In the genomic region with DNA sequence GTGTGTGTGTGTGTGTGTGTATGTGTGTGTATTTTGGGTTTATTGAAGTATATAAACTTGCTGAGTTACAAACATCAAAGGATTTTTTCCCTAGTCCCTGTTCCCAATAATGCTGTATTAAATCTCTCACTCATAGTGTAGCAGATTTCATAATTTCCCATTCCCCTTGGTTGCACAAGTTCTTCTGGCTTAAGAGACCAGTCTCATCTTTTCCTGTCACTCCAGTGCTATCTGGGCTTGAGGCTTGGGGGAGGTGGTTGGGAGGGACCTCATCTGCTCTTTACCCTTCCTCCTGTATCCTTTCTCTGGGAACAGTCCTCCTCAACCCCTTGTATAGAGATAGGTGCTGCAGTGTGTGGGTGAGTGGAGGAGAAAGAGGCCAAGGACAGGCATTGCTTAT, we compare ENCODE assay signal across 22 cellular contexts.
DNase-seq lines count a peak whose midpoint lies in the region; ATAC-seq and TF ChIP-seq lines count a peak whose summit lies in the region.
"Had no signal": no experiment of that assay in that cellular context is flagged by ENCODE, and none has a peak within 500 bp of the region (broad histone marks: within the 10 kb centered on the region; RNA-seq: fewer than 3 reads in every experiment).

No MANE protein-coding gene starts in this region.

- H3K79me2 ChIP-seq in mammary epithelial cell (ENCODE audit: insufficient read depth, low read length), result no peaks in the 10 kb centered on the region

- peak overlapping the region; percentile 70 for H3K27ac Mint-ChIP-seq in MCF 10A (ENCODE audit: low read depth, unreplicated experiment)
- H3K27ac Mint-ChIP-seq in mesothelial cell of epicardium, result no peak overlapping the region
- H3K27ac Mint-ChIP-seq: brain, progenitor cell of endocrine pancreas had no signal

- POLR2A ChIA-PET in MCF 10A (lab: Yijun Ruan, JAX), result no interaction called here

- H3K9me3 ChIP-seq in mammary epithelial cell (replicated peaks; ENCODE audit: insufficient read depth, low read length) (no peaks in the 10 kb centered on the region), lower lobe of right lung (no peaks in the 10 kb centered on the region), tibial artery (no peaks in the 10 kb centered on the region)
- H3K9me3 ChIP-seq: gastrocnemius medialis had no signal

- in situ Hi-C loops in mammary epithelial cell (cut with MboI; ENCODE audit: low sequenced_read_pairs in 2 of 2), result no loop called here

- no peaks in the 10 kb centered on the region for H4K20me1 ChIP-seq in mammary epithelial cell (ENCODE audit: insufficient read depth, low read length)

- peak; percentile 26 to 37 for ATAC-seq in lower lobe of right lung
- ATAC-seq in HG03280 (IDR thresholded peaks at IDR 0.05; ENCODE audit: unreplicated experiment), result no peak
- ATAC-seq: gastrocnemius medialis; HepG2; stimulated activated naive CD8-positive, alpha-beta T cell treated with anti-CD3 and anti-CD28 coated beads, Interleukin-15, Interleukin-2, amounts not matched to agents 100 U/mL and 50 U/mL, for 24 hours had no signal

- CTCF ChIA-PET in MCF 10A (lab: Yijun Ruan, JAX), result no interaction called here
- CTCF ChIA-PET in mammary epithelial cell (lab: Charles Lee; ENCODE audit: low non-redundant PET), result no interaction called here

- H3K4me3 Mint-ChIP-seq in MCF 10A (ENCODE audit: unreplicated experiment) (no peak overlapping the region), mesothelial cell of epicardium (no peak overlapping the region)
- H3K4me3 Mint-ChIP-seq: brain had no signal

- TF ChIP-seq CTCF in MCF 10A (IDR thresholded peaks at IDR 0.05; ENCODE audit: unreplicated experiment) (no peak), mammary epithelial cell (conservative IDR thresholded peaks at IDR 0.05 in 1 of 2, IDR thresholded peaks at IDR 0.05 in 1 of 2; ENCODE audit: extremely low read depth in 1 of 2, insufficient read depth in 1 of 2, low read depth in 1 of 2, low read length in 2 of 2) (no peak), choroid plexus epithelial cell (conservative IDR thresholded peaks at IDR 0.05; ENCODE audit: low read depth, low read length) (no peak), lower lobe of right lung (IDR thresholded peaks at IDR 0.05) (no peak), tibial artery (IDR thresholded peaks at IDR 0.05) (no peak), mesothelial cell of epicardium (IDR thresholded peaks at IDR 0.05; ENCODE audit: unreplicated experiment) (no peak)

- no peak overlapping the region for H2AFZ ChIP-seq in mammary epithelial cell (ENCODE audit: low read depth, low read length)

- H3K4me1 Mint-ChIP-seq in MCF 10A (ENCODE audit: insufficient read depth, unreplicated experiment), result peaks cover 23% of the 10 kb centered on the region
- peaks cover 6% of the 10 kb centered on the region for H3K4me1 Mint-ChIP-seq in mesothelial cell of epicardium

- intact Hi-C loops in MCF 10A (cut with micrococcal nuclease) (no loop called here), mammary epithelial cell (cut with micrococcal nuclease) (no loop called here), lower lobe of right lung (cut with DNase I) (no loop called here), tibial artery (cut with DNase I; ENCODE audit: low total_unique reads) (no loop called here)

- H3K4me1 ChIP-seq in mammary epithelial cell (ENCODE audit: insufficient read depth, low read length), result peaks cover 21% of the 10 kb centered on the region
- no peaks in the 10 kb centered on the region for H3K4me1 ChIP-seq in lower lobe of right lung
- H3K4me1 ChIP-seq in tibial artery, result peaks cover 0 to 3% (median 0%) of the 10 kb centered on the region in 4 donors
- H3K4me1 ChIP-seq: gastrocnemius medialis had no signal

- dilution Hi-C loops in mammary epithelial cell (cut with HindIII; ENCODE audit: low sequenced_read_pairs), result no loop called here

- H3K9ac ChIP-seq in mammary epithelial cell (ENCODE audit: insufficient read depth, low read length), result no peak overlapping the region

- no peaks in the 10 kb centered on the region for H3K36me3 Mint-ChIP-seq in MCF 10A (ENCODE audit: insufficient read depth, unreplicated experiment)
- no peaks in the 10 kb centered on the region for H3K36me3 Mint-ChIP-seq in mesothelial cell of epicardium
- H3K36me3 Mint-ChIP-seq: brain had no signal

- no peak overlapping the region for H3K4me3 ChIP-seq in mammary epithelial cell (replicated peaks in 1 of 3; ENCODE audit: insufficient read depth in 1 of 3, low read depth in 2 of 3, low read length in 3 of 3)
- no peak overlapping the region for H3K4me3 ChIP-seq in choroid plexus epithelial cell (ENCODE audit: low read depth, low read length)
- H3K4me3 ChIP-seq in lower lobe of right lung, result no peak overlapping the region
- H3K4me3 ChIP-seq in tibial artery, result no peak overlapping the region
- H3K4me3 ChIP-seq: coronary artery, gastrocnemius medialis had no signal

- no TSS peak for BruUV-seq in MCF 10A (replicated peaks; lab: Mats Ljungman, UMichigan)
- BruUV-seq in mammary epithelial cell (replicated peaks; lab: Mats Ljungman, UMichigan), result no TSS peak

- no peak overlapping the region for H3K4me2 ChIP-seq in mammary epithelial cell (ENCODE audit: insufficient read depth, low read depth, low read length)

- H3K9me3 Mint-ChIP-seq in MCF 10A (ENCODE audit: unreplicated experiment) (no peaks in the 10 kb centered on the region), mesothelial cell of epicardium (no peaks in the 10 kb centered on the region)

- no peak overlapping the region for H3K27ac ChIP-seq in mammary epithelial cell (ENCODE audit: insufficient read depth, low read depth, low read length)
- H3K27ac ChIP-seq in lower lobe of right lung, result no peak overlapping the region
- H3K27ac ChIP-seq in tibial artery, result no peak overlapping the region
- H3K27ac ChIP-seq: C4-2B, coronary artery, gastrocnemius medialis had no signal

- H3K27me3 Mint-ChIP-seq in MCF 10A (ENCODE audit: insufficient read depth, unreplicated experiment), result no peaks in the 10 kb centered on the region
- H3K27me3 Mint-ChIP-seq in mesothelial cell of epicardium (ENCODE audit: low read depth), result peaks cover 5% of the 10 kb centered on the region
- H3K27me3 Mint-ChIP-seq: brain had no signal

- H3K27me3 ChIP-seq in mammary epithelial cell (ENCODE audit: insufficient read depth, low read length) (no peaks in the 10 kb centered on the region), lower lobe of right lung (ENCODE audit: low read depth) (no peaks in the 10 kb centered on the region), tibial artery (no peaks in the 10 kb centered on the region)
- H3K27me3 ChIP-seq: gastrocnemius medialis had no signal

- no peaks in the 10 kb centered on the region for H3K36me3 ChIP-seq in mammary epithelial cell (ENCODE audit: insufficient read depth, low read length)
- H3K36me3 ChIP-seq in lower lobe of right lung, result no peaks in the 10 kb centered on the region
- H3K36me3 ChIP-seq in tibial artery, result no peaks in the 10 kb centered on the region
- H3K36me3 ChIP-seq: gastrocnemius medialis had no signal

- DNase-seq in MCF 10A (ENCODE audit: unreplicated experiment) (peak; percentile 72), mammary epithelial cell (no peak), choroid plexus epithelial cell (ENCODE audit: low read depth) (peak; percentile 86), lower lobe of right lung (no peak), tibial artery (no peak), mesothelial cell of epicardium (ENCODE audit: low spot score in 2 of 2, unreplicated experiment in 2 of 2) (no peak)
- no peak for DNase-seq in central memory CD4-positive, alpha-beta T cell
- DNase-seq: activated CD4-positive, alpha-beta T cell treated with anti-CD3 and anti-CD28 coated beads for 4 hours; DMS 273 treated with DMSO at 0.1 percent for 48 hours; gastrocnemius medialis; NCI-H2171; NCI-H526 treated with DMSO at 0.1 percent for 48 hours; SHP77; small intestine; stimulated activated CD4-positive, alpha-beta T cell treated with anti-CD3 and anti-CD28 coated beads, Interleukin-4, amount 100 ng/mL, for 1 hour; stimulated activated naive CD8-positive, alpha-beta T cell treated with anti-CD3 and anti-CD28 coated beads, Interleukin-15, Interleukin-2, amounts not matched to agents 100 U/mL and 50 U/mL, for 24 hours had no signal

Comparison
In these comparisons a context has a peak if more than half of its experiments do, and no peak if none do; other contexts are left out.
1. DNase-seq: peak in MCF 10A (single experiment) and choroid plexus epithelial cell (single experiment); none in mammary epithelial cell (single experiment), lower lobe of right lung (single experiment), tibial artery (0 of 2), mesothelial cell of epicardium (0 of 2) and central memory CD4-positive, alpha-beta T cell (single experiment).